1 cellular context compared by ENCODE assay signal in genomic region chr15:90001062-90001682, GRCh38.
TF ChIP-seq lines count a peak whose summit lies in the region.

A gene with protein sequence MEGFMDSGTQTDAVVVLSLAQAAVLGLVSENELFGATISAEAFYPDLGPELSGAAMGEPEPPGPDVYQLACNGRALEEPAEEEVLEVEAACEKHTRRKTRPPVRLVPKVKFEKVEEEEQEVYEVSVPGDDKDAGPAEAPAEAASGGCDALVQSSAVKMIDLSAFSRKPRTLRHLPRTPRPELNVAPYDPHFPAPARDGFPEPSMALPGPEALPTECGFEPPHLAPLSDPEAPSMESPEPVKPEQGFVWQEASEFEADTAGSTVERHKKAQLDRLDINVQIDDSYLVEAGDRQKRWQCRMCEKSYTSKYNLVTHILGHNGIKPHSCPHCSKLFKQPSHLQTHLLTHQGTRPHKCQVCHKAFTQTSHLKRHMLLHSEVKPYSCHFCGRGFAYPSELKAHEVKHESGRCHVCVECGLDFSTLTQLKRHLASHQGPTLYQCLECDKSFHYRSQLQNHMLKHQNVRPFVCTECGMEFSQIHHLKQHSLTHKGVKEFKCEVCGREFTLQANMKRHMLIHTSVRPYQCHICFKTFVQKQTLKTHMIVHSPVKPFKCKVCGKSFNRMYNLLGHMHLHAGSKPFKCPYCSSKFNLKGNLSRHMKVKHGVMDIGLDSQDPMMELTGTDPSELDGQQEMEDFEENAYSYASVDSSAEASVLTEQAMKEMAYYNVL (plus strand): TSS chr15:90001324. CDS start chr15:90067138, 65,814 bp downstream.

TF ChIP-seq in IMR-90, 13 proteins besides CTCF, POLR2A, EP300 and RAD21:
- TF ChIP-seq MAZ (IDR thresholded peaks at IDR 0.05; ENCODE audit: borderline replicate concordance, low read depth, low read length) (no peak), MAFK (IDR thresholded peaks at IDR 0.05; ENCODE audit: low read depth, low read length) (no peak), RCOR1 (IDR thresholded peaks at IDR 0.05; ENCODE audit: insufficient replicate concordance, low read length) (no peak), BHLHE40 (IDR thresholded peaks at IDR 0.05; ENCODE audit: low read depth, low read length) (no peak), RFX5 (IDR thresholded peaks at IDR 0.05; ENCODE audit: low read depth, low read length) (no peak), CHD1 (IDR thresholded peaks at IDR 0.05; ENCODE audit: low read depth, low read length) (no peak), CEBPB (IDR thresholded peaks at IDR 0.05; ENCODE audit: low read depth, low read length) (no peak), NFE2L2 (IDR thresholded peaks at IDR 0.05; ENCODE audit: low read depth, low read length) (no peak), SMC3 (IDR thresholded peaks at IDR 0.05; ENCODE audit: low read depth, low read length) (no peak), FOS (IDR thresholded peaks at IDR 0.05; ENCODE audit: low read depth, low read length) (no peak), MXI1 (IDR thresholded peaks at IDR 0.05; ENCODE audit: borderline replicate concordance, low read depth, low read length) (no peak)
- TF ChIP-seq, protein P1, sequence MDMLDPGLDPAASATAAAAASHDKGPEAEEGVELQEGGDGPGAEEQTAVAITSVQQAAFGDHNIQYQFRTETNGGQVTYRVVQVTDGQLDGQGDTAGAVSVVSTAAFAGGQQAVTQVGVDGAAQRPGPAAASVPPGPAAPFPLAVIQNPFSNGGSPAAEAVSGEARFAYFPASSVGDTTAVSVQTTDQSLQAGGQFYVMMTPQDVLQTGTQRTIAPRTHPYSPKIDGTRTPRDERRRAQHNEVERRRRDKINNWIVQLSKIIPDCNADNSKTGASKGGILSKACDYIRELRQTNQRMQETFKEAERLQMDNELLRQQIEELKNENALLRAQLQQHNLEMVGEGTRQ (IDR thresholded peaks at IDR 0.05; ENCODE audit: low read depth, low read length), result no peak
